Comparison of ENCODE assay signal across 7 cellular contexts in the genomic region with DNA sequence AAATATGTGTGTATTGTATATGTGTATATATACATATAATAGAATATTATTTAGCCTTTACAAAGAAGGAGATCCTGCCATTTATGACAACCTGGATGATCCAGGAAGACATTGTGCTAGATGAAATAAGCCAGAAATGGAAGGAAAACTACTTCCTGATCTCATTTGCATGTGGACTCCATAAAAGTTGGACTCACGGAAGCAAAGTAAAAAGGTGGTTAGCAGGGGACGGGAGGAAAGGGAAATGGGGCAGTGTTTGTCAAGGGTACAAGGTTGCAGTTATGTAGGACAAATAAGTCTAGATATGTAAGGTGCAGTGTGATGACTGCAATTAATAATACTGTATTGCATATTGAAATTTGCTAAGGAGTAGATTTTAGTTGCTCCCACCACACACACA.
"Had no signal": no experiment of that assay in that cellular context is flagged by ENCODE, and none has a peak within 500 bp of the region (broad histone marks: within the 10 kb centered on the region; RNA-seq: fewer than 3 reads in every experiment).

No MANE protein-coding gene starts in this region.

- FAIRE-seq: HepG2, HTR-8/SVneo, K562 had no signal

- H3K36me3 Mint-ChIP-seq: IgD-negative memory B cell had no signal

- H3K4me3 Mint-ChIP-seq: IgD-negative memory B cell had no signal

- ATAC-seq: HepG2, K562 had no signal

- H3K4me3 ChIP-seq: K562 had no signal

- H3K27ac ChIP-seq: HL-60 had no signal

- H3K27me3 Mint-ChIP-seq: IgD-negative memory B cell had no signal

- DNase-seq: IMR-90, KBM-7 had no signal
